ENCODE assay signal across 1 cellular context in genomic region chr1:205631010-205631726, GRCh38.
TF ChIP-seq lines count a peak whose summit lies in the region.

No MANE protein-coding gene starts in this region.

TF ChIP-seq in A549, 52 proteins besides CTCF, POLR2A, EP300 and RAD21 (continued from another document):
- no peak for TF ChIP-seq HMGXB4 (CRISPR knock-in tag; IDR thresholded peaks at IDR 0.05; ENCODE audit: borderline replicate concordance)
- TF ChIP-seq MAZ (IDR thresholded peaks at IDR 0.05; ENCODE audit: borderline replicate concordance, low read depth, low read length) = no peak
- TF ChIP-seq HOXB13 (CRISPR knock-in tag; IDR thresholded peaks at IDR 0.05; ENCODE audit: low read depth) = no peak
- no peak; the same call in 1 of the 3 replicates for TF ChIP-seq BCL3 (IDR thresholded peaks at IDR 0.05)
- TF ChIP-seq MYC (IDR thresholded peaks at IDR 0.05; ENCODE audit: borderline replicate concordance, low read length) = no peak; the same call in 1 of the 2 replicates
- TF ChIP-seq CHD2 (IDR thresholded peaks at IDR 0.05; ENCODE audit: low read length, partially characterized antibody) = peak; percentile 38
- TF ChIP-seq TFCP2L1 (CRISPR knock-in tag; IDR thresholded peaks at IDR 0.05) = 0 out of 2 replicates have a peak, but pooled peaks have one; percentile 37
- 0 out of 2 replicates have a peak, but pooled peaks have one; percentile 64 for TF ChIP-seq HOXA7 (CRISPR knock-in tag; IDR thresholded peaks at IDR 0.05)
TF ChIP-seq in A549: peak in this region for 7.
